Comparison of ENCODE assay signal across 22 cellular contexts in genomic region chr6:97147421-97147820, GRCh38.
"Had no signal": no experiment of that assay in that cellular context is flagged by ENCODE, and none has a peak within 500 bp of the region (broad histone marks: within the 10 kb centered on the region; RNA-seq: fewer than 3 reads in every experiment).

No MANE protein-coding gene starts in this region.

- H3K27me3 ChIP-seq: colonic mucosa, esophagus muscularis mucosa, gastrocnemius medialis, heart right ventricle, left lung had no signal

- H3K27ac ChIP-seq: colonic mucosa, esophagus muscularis mucosa, gastrocnemius medialis, heart right ventricle, left lung, lower lobe of right lung had no signal

- H3K27ac Mint-ChIP-seq: dendritic cell treated with granulocyte-macrophage colony-stimulating factor and Interleukin-4, amounts not matched to agents 40 ng/mL and 50 ng/mL, for 4 days; effector memory CD8-positive, alpha-beta T cell; endodermal cell; memory B cell; naive thymus-derived CD4-positive, alpha-beta T cell; natural killer cell had no signal

- H3K4me3 Mint-ChIP-seq: dendritic cell treated with granulocyte-macrophage colony-stimulating factor and Interleukin-4, amounts not matched to agents 40 ng/mL and 50 ng/mL, for 4 days; effector memory CD8-positive, alpha-beta T cell; endodermal cell; memory B cell; naive thymus-derived CD4-positive, alpha-beta T cell; natural killer cell had no signal

- H3K4me1 ChIP-seq: colonic mucosa, gastrocnemius medialis, left lung, lower lobe of right lung had no signal

- H3K36me3 ChIP-seq: colonic mucosa, gastrocnemius medialis, lower lobe of right lung had no signal

- ATAC-seq: effector memory CD8-positive, alpha-beta T cell; gastrocnemius medialis; heart right ventricle; left cardiac atrium; left lung; left ventricle myocardium superior; lower lobe of right lung; naive thymus-derived CD4-positive, alpha-beta T cell; natural killer cell had no signal

- H3K9me3 ChIP-seq: colonic mucosa, esophagus muscularis mucosa, gastrocnemius medialis, heart right ventricle, left lung, lower lobe of right lung had no signal

- H3K4me1 Mint-ChIP-seq: memory B cell; naive thymus-derived CD4-positive, alpha-beta T cell; natural killer cell had no signal

- H3K4me3 ChIP-seq: colonic mucosa, esophagus muscularis mucosa, gastrocnemius medialis, heart right ventricle, left lung, lower lobe of right lung had no signal

- DNase-seq: colonic mucosa; cortex of kidney; effector CD8-positive, alpha-beta T cell; effector memory CD8-positive, alpha-beta T cell; endodermal cell; foreskin melanocyte; gastrocnemius medialis; glutamatergic neuron; head of caudate nucleus; heart right ventricle; hippocampal formation; left cardiac atrium; left lung; left ventricle myocardium superior; lower lobe of right lung; mesendoderm; midbrain; naive thymus-derived CD4-positive, alpha-beta T cell; natural killer cell had no signal

- H3K9me3 Mint-ChIP-seq: dendritic cell treated with granulocyte-macrophage colony-stimulating factor and Interleukin-4, amounts not matched to agents 40 ng/mL and 50 ng/mL, for 4 days; effector memory CD8-positive, alpha-beta T cell; endodermal cell; memory B cell; naive thymus-derived CD4-positive, alpha-beta T cell; natural killer cell had no signal

- H3K27me3 Mint-ChIP-seq: dendritic cell treated with granulocyte-macrophage colony-stimulating factor and Interleukin-4, amounts not matched to agents 40 ng/mL and 50 ng/mL, for 4 days; effector memory CD8-positive, alpha-beta T cell; memory B cell; naive thymus-derived CD4-positive, alpha-beta T cell had no signal

- H3K36me3 Mint-ChIP-seq: natural killer cell had no signal
